ENCODE assay signal across 1 cellular context in genomic region chr2:113302581-113302980, GRCh38. TPM values are rescaled to one million over a fixed set of nuclear protein-coding genes. Genes with fewer than 3 reads are reported as not detected.
"Had no signal": no experiment of that assay in that cellular context is flagged by ENCODE, and none has a peak within 500 bp of the region (broad histone marks: within the 10 kb centered on the region; RNA-seq: fewer than 3 reads in every experiment).

No MANE protein-coding gene starts in this region.

RNA-seq across cellular contexts. Expression of gene PAX8, which starts 23.9 kb away (rescaled TPM):
- total RNA-seq: G401 had no signal
